11 cellular contexts compared by ENCODE assay signal in genomic region chr2:158795110-158795924, GRCh38. TPM values are rescaled to one million over a fixed set of nuclear protein-coding genes. Genes with fewer than 3 reads are reported as not detected.
A peak's percentile ranks its signal among the peaks of the same experiment; 100 is the strongest.
DNase-seq lines count a peak whose midpoint lies in the region; ATAC-seq and TF ChIP-seq lines count a peak whose summit lies in the region.
"Had no signal": no experiment of that assay in that cellular context is flagged by ENCODE, and none has a peak within 500 bp of the region (broad histone marks: within the 10 kb centered on the region; RNA-seq: fewer than 3 reads in every experiment).

Gene DAPL1 (plus strand): TSS chr2:158795317. CDS start chr2:158795373, 56 bp downstream.

- intact Hi-C loops in esophagus muscularis mucosa (cut with DNase I): no loop called here

- peak; percentile 7 for DNase-seq in DMS53 (lab: John Stamatoyannopoulos, UW)
- no peak for DNase-seq in DMS53 treated with DMSO at 0.1 percent for 48 hours (lab: John Stamatoyannopoulos, UW; ENCODE audit: unreplicated experiment)
- peak; percentile 27 for DNase-seq in NCI-H774 (lab: John Stamatoyannopoulos, UW)
- peak; percentile 60 for DNase-seq in esophagus muscularis mucosa (ENCODE audit: extremely low spot score)
- DNase-seq in suprapubic skin (ENCODE audit: low spot score in 2 of 2): no peak
- no peak for DNase-seq in cerebellar cortex (ENCODE audit: low spot score)
- DNase-seq in erythroblast (lab: John Stamatoyannopoulos, UW): no peak
- DNase-seq: 8988T, dermis blood vessel endothelial cell had no signal

- H3K4me3 ChIP-seq in esophagus muscularis mucosa (no peak within 1 kb of the TSS), suprapubic skin (peak within 1 kb of the TSS; percentile 50)
- H3K4me3 ChIP-seq: prostate gland had no signal

- H3K27ac ChIP-seq in esophagus muscularis mucosa (replicated peaks in 1 of 4): no peak within 1 kb of the TSS
- peak within 1 kb of the TSS; percentile 83 for H3K27ac ChIP-seq in suprapubic skin
- H3K27ac ChIP-seq: prostate gland had no signal

- H3K9me3 ChIP-seq in esophagus muscularis mucosa (no peaks in the 10 kb centered on the region), suprapubic skin (no peaks in the 10 kb centered on the region)
- H3K9me3 ChIP-seq: prostate gland had no signal

- H3K36me3 ChIP-seq in esophagus muscularis mucosa: no peaks in the 10 kb centered on the region
- H3K36me3 ChIP-seq in suprapubic skin: no peaks in the 10 kb centered on the region
- H3K36me3 ChIP-seq: prostate gland had no signal

- TF ChIP-seq CTCF in esophagus muscularis mucosa (IDR thresholded peaks at IDR 0.05) (no peak), suprapubic skin (IDR thresholded peaks at IDR 0.05) (no peak)

- 35% methylated on average over 10 of the region's 10 CpGs for WGBS in esophagus muscularis mucosa
- 22% methylated on average over 9 of the region's 10 CpGs for WGBS in suprapubic skin

- TF ChIP-seq EP300 in esophagus muscularis mucosa (IDR thresholded peaks at IDR 0.05) (no peak), suprapubic skin (IDR thresholded peaks at IDR 0.05) (no peak)

- ATAC-seq in HG02678 (IDR thresholded peaks at IDR 0.05; ENCODE audit: unreplicated experiment): no peak

- peaks cover 0 to 6% (median 0%) of the 10 kb centered on the region in 4 donors for H3K27me3 ChIP-seq in esophagus muscularis mucosa
- no peaks in the 10 kb centered on the region for H3K27me3 ChIP-seq in suprapubic skin

- TF ChIP-seq POLR2A in esophagus muscularis mucosa (IDR thresholded peaks at IDR 0.05; ENCODE audit: low read depth) (no peak), suprapubic skin (IDR thresholded peaks at IDR 0.05) (no peak), erythroblast (IDR thresholded peaks at IDR 0.05; ENCODE audit: low read length) (no peak)

- H3K4me1 ChIP-seq in esophagus muscularis mucosa (no peaks in the 10 kb centered on the region), suprapubic skin (peaks cover 24% of the 10 kb centered on the region)
- H3K4me1 ChIP-seq: prostate gland had no signal

RNA-seq across cellular contexts. Expression of gene DAPL1, which starts in this region (rescaled TPM):
- not detected for total RNA-seq in esophagus muscularis mucosa
- 100 to 1,000 TPM; 158 to 307 (median 277) TPM for total RNA-seq in suprapubic skin
- total RNA-seq: dermis blood vessel endothelial cell had no signal

Comparison
In these comparisons a context has a peak if more than half of its experiments do, and no peak if none do; other contexts are left out.
1. RNA of gene DAPL1 (total RNA-seq): 158 to 307 TPM in suprapubic skin; not detected in esophagus muscularis mucosa; every median in the first group is over 100 times any median in the second.
2. DNase-seq: peak in DMS53 (single experiment) and NCI-H774 (single experiment); none in DMS53 treated with DMSO at 0.1 percent for 48 hours (single experiment), suprapubic skin (0 of 2), cerebellar cortex (single experiment) and erythroblast (0 of 2).
3. Peak in DNase-seq in esophagus muscularis mucosa; RNA of the gene not detected or under 1 TPM.